8 cellular contexts compared by ENCODE assay signal in the genomic region with DNA sequence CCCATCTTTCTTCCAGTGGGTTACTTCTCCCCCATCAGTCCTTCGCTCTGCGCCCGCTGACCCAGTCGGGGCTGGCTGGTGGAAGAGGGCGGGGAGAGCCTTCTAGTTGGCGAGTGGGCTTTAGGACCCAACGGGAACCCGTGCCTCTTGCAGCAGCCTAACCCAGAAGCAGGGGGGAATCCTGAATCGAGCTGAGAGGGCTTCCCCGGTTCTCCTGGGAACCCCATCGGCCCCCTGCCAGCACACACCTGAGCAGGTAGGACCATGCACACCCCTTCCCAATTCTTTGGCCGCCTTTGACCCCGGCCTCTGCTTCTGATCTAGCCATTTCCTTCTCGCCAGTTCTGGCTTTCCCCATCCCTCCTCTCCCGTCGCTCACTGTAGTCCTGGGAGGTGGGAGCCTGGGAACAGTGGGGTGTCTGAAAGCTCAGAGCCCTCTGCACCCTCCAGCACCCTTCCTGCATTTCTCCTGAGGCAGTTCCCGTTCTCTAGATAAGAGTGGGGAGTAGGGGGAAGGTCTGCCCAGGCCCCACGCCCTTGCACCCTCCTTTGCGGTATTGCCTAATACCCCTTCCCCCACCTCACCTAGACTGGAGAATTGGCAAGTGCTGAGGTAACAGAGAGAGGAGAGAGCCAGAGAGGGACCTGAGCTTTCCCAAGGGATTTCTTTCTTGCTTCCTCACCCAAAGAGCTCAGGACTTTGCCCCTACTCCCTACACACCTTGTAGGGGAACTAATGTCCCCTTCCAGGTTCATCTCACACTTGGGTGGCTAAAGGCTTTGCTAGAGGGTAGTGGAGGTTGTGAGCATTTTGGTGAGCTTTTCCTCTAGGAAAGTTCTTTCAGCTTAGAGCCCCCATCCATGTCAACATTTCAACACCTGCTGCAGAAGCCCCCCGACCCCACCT. TPM values are rescaled to one million over a fixed set of nuclear protein-coding genes. Genes with fewer than 3 reads are reported as not detected.
DNase-seq lines count a peak whose midpoint lies in the region; ATAC-seq and TF ChIP-seq lines count a peak whose summit lies in the region.

A gene (plus strand): TSS at position 150 of the 907 bp plus-strand sequence. CDS start 22,039 bp downstream, outside the sequence.

- POLR2A ChIA-PET in HEK293 (lab: Yijun Ruan, JAX): interaction anchor here (0.9 to 3.3 kb wide), 4 partner anchors 12 to 45 kb away, joined by 3 to 19 read pairs (median 5); no protein-coding TSS in a partner anchor

- TF ChIP-seq CTCF in AG10803 (conservative IDR thresholded peaks at IDR 0.05; ENCODE audit: low read length) (no peak), HEK293 (tag by site-specific recombination; IDR thresholded peaks at IDR 0.05) (no peak), WERI-Rb-1 (IDR thresholded peaks at IDR 0.05; ENCODE audit: low read depth, low read length) (no peak), fibroblast of lung (conservative IDR thresholded peaks at IDR 0.05 in 1 of 2, IDR thresholded peaks at IDR 0.05 in 1 of 2; ENCODE audit: low read depth in 1 of 2, low read length in 2 of 2) (no peak), natural killer cell (IDR thresholded peaks at IDR 0.05) (no peak)

- H2AFZ ChIP-seq in fibroblast of lung (ENCODE audit: low read length): no peak within 1 kb of the TSS

- H3K4me2 ChIP-seq in fibroblast of lung (ENCODE audit: extremely low read depth, insufficient read depth, low read length): peak within 1 kb of the TSS; percentile 54

- H4K20me1 ChIP-seq in fibroblast of lung (ENCODE audit: control insufficient read depth, extremely low read depth, insufficient read depth, low read length): no peaks in the 10 kb centered on the region

- H3K79me2 ChIP-seq in fibroblast of lung (ENCODE audit: control insufficient read depth, insufficient read depth, low read length): no peaks in the 10 kb centered on the region

- no peaks in the 10 kb centered on the region for H3K9me3 Mint-ChIP-seq in natural killer cell

- ATAC-seq in natural killer cell (peak; percentile 74 to 85 (median 78)), GM18909 (IDR thresholded peaks at IDR 0.05; ENCODE audit: poor library complexity, unreplicated experiment) (no peak)

- H3K4me3 ChIP-seq in AG10803 (ENCODE audit: low read length) (peak within 1 kb of the TSS; percentile 56), HEK293 (ENCODE audit: low read depth, low read length) (no peak within 1 kb of the TSS), WERI-Rb-1 (ENCODE audit: low read depth, low read length) (peak within 1 kb of the TSS; percentile 66), fibroblast of lung (replicated peaks in 1 of 4; ENCODE audit: control extremely low read depth in 1 of 4, insufficient read depth in 1 of 4, low read depth in 3 of 4, low read length in 4 of 4) (peak within 1 kb of the TSS in 2 of 4 experiments; percentile 44 to 48)

- H3K4me1 Mint-ChIP-seq in natural killer cell: peaks cover 11 to 42% of the 10 kb centered on the region in 2 donors

- H3K4me1 ChIP-seq in HEK293 (ENCODE audit: control insufficient read depth, insufficient read depth, low read length): peaks cover 29% of the 10 kb centered on the region
- H3K4me1 ChIP-seq in fibroblast of lung (ENCODE audit: control insufficient read depth, extremely low read depth, insufficient read depth, low read length): peaks cover 62% of the 10 kb centered on the region

- H3K27ac Mint-ChIP-seq in natural killer cell: no peak within 1 kb of the TSS

- no peaks in the 10 kb centered on the region for H3K36me3 Mint-ChIP-seq in natural killer cell

- H3K9ac ChIP-seq in fibroblast of lung (ENCODE audit: insufficient read depth, low read length): no peak within 1 kb of the TSS

- DNase-seq in AG10803 (ENCODE audit: low read depth): no peak
- peak; percentile 90 for DNase-seq in WERI-Rb-1
- peak; percentile 48 to 49 for DNase-seq in fibroblast of lung (ENCODE audit: low read depth in 2 of 2)
- DNase-seq in natural killer cell: no peak
- DNase-seq in RPMI8226: no peak
- DNase-seq in GM19238 (ENCODE audit: insufficient read length, low spot score): no peak

- no peaks in the 10 kb centered on the region for H3K27me3 Mint-ChIP-seq in natural killer cell (ENCODE audit: low read depth in 2 of 2)

- H3K36me3 ChIP-seq in HEK293 (ENCODE audit: control insufficient read depth in 2 of 2, insufficient read depth in 1 of 2, low read length in 2 of 2): peaks cover 5 to 6% of the 10 kb centered on the region in 2 experiments; a peak in 2 of 3 replicates
- peaks cover 9% of the 10 kb centered on the region for H3K36me3 ChIP-seq in WERI-Rb-1
- no peaks in the 10 kb centered on the region for H3K36me3 ChIP-seq in fibroblast of lung (ENCODE audit: control insufficient read depth, insufficient read depth, low read length)

- H3K9me3 ChIP-seq in HEK293 (ENCODE audit: control insufficient read depth, insufficient read depth, low read depth, low read length) (no peaks in the 10 kb centered on the region), WERI-Rb-1 (ENCODE audit: severe bottlenecking) (no peaks in the 10 kb centered on the region), fibroblast of lung (ENCODE audit: control insufficient read depth, insufficient read depth, low read depth, low read length) (no peaks in the 10 kb centered on the region)

- CTCF ChIA-PET in HEK293 (lab: Yijun Ruan, JAX): interaction anchor here (0.6 to 16.6 kb wide), 7 partner anchors 9 to 310 kb away, joined by 3 to 453 read pairs (median 4); a partner anchor contains a TSS

- H3K4me3 Mint-ChIP-seq in natural killer cell: no peak within 1 kb of the TSS

- H3K27me3 ChIP-seq in WERI-Rb-1 (ENCODE audit: insufficient read depth, low read depth, severe bottlenecking) (no peaks in the 10 kb centered on the region), fibroblast of lung (ENCODE audit: control insufficient read depth, insufficient read depth, low read length) (no peaks in the 10 kb centered on the region)

- intact Hi-C loops in natural killer cell (cut with micrococcal nuclease): no loop called here

- H3K27ac ChIP-seq in HEK293 (ENCODE audit: extremely low read depth, low read depth, low read length): peak within 1 kb of the TSS; percentile 70
- peak within 1 kb of the TSS; percentile 78 for H3K27ac ChIP-seq in WERI-Rb-1
- H3K27ac ChIP-seq in fibroblast of lung (ENCODE audit: insufficient read depth, low read length): peak within 1 kb of the TSS; percentile 64

TF ChIP-seq in HEK293, 187 proteins besides CTCF, POLR2A, EP300 and RAD21 (continues in another document):
- TF ChIP-seq YY1 (tag by site-specific recombination; IDR thresholded peaks at IDR 0.05) (no peak), ZNF311 (tag by site-specific recombination; IDR thresholded peaks at IDR 0.05; ENCODE audit: borderline replicate concordance) (no peak), ZNF423 (tag by site-specific recombination; IDR thresholded peaks at IDR 0.05) (no peak)
- TF ChIP-seq, protein P1, sequence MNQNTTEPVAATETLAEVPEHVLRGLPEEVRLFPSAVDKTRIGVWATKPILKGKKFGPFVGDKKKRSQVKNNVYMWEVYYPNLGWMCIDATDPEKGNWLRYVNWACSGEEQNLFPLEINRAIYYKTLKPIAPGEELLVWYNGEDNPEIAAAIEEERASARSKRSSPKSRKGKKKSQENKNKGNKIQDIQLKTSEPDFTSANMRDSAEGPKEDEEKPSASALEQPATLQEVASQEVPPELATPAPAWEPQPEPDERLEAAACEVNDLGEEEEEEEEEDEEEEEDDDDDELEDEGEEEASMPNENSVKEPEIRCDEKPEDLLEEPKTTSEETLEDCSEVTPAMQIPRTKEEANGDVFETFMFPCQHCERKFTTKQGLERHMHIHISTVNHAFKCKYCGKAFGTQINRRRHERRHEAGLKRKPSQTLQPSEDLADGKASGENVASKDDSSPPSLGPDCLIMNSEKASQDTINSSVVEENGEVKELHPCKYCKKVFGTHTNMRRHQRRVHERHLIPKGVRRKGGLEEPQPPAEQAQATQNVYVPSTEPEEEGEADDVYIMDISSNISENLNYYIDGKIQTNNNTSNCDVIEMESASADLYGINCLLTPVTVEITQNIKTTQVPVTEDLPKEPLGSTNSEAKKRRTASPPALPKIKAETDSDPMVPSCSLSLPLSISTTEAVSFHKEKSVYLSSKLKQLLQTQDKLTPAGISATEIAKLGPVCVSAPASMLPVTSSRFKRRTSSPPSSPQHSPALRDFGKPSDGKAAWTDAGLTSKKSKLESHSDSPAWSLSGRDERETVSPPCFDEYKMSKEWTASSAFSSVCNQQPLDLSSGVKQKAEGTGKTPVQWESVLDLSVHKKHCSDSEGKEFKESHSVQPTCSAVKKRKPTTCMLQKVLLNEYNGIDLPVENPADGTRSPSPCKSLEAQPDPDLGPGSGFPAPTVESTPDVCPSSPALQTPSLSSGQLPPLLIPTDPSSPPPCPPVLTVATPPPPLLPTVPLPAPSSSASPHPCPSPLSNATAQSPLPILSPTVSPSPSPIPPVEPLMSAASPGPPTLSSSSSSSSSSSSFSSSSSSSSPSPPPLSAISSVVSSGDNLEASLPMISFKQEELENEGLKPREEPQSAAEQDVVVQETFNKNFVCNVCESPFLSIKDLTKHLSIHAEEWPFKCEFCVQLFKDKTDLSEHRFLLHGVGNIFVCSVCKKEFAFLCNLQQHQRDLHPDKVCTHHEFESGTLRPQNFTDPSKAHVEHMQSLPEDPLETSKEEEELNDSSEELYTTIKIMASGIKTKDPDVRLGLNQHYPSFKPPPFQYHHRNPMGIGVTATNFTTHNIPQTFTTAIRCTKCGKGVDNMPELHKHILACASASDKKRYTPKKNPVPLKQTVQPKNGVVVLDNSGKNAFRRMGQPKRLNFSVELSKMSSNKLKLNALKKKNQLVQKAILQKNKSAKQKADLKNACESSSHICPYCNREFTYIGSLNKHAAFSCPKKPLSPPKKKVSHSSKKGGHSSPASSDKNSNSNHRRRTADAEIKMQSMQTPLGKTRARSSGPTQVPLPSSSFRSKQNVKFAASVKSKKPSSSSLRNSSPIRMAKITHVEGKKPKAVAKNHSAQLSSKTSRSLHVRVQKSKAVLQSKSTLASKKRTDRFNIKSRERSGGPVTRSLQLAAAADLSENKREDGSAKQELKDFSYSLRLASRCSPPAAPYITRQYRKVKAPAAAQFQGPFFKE (tag by site-specific recombination; IDR thresholded peaks at IDR 0.05; ENCODE audit: borderline replicate concordance): no peak

RNA-seq across cellular contexts. Expression of the gene that starts here (rescaled TPM):
- 7.8 and 10.5 TPM in 2 replicates for total RNA-seq in fibroblast of lung
- 7.0 and 7.6 TPM in 2 replicates for polyA plus RNA-seq in fibroblast of lung
- 27.6 and 29.8 TPM in 2 replicates for polyA plus RNA-seq in fibroblast of lung (2012)
- polyA minus RNA-seq in fibroblast of lung (ENCODE audit: low replicate concordance): 39.2 and 44.6 TPM in 2 replicates
- total RNA-seq in natural killer cell: 10 to 100 TPM; 75.9 to 94.6 (median 79.1) TPM

Comparison
In these comparisons a context has a peak if more than half of its experiments do, and no peak if none do; other contexts are left out.
1. DNase-seq: peak in WERI-Rb-1 (single experiment) and fibroblast of lung (2 of 2); none in AG10803 (single experiment), natural killer cell (single experiment), RPMI8226 (single experiment) and GM19238 (single experiment).
2. Peak in every context shown above with its lines, with median percentiles within 50 percentile points of each other: H3K27ac ChIP-seq.